In the genomic region with DNA sequence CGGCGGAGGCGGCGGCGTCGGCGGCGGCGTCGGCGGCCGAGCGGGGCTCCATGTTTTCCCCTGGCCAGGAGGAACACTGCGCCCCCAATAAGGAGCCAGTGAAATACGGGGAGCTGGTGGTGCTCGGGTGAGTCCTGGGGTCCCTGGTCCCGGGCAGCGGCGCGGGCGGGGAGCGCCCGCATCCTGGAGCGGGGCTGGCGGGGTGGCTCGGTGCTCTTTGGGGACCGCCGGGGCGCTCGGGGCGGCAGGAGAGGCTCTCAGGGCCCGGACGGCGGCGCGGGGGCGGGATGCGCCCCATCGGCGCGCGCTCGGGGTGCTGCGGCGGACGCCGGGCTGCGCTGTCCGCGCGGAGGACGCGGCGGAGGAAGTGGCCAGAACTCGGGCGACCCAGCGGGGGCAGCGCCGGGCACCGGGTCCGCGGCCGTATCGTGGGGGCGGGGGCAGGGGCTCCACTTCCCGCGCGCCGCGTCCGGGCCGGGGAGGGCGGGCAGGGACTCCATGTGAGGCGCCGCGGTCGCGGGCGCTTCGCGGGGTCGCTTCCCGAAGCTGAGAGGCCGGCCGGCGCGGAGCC, we compare ENCODE assay signal across 8 cellular contexts. TPM values are rescaled to one million over a fixed set of nuclear protein-coding genes. Genes with fewer than 3 reads are reported as not detected.
DNase-seq lines count a peak whose midpoint lies in the region; ATAC-seq, FAIRE-seq and TF ChIP-seq lines count a peak whose summit lies in the region.

No MANE protein-coding gene starts in this region.

- CTCF ChIA-PET in GM12878 (lab: Yijun Ruan, JAX), result no interaction called here

- H2AFZ ChIP-seq in OCI-LY3 (ENCODE audit: low read depth, low read length), result 0 out of 2 replicates have a peak overlapping the region, but pooled peaks have one; percentile 66
- H2AFZ ChIP-seq in GM12878 (ENCODE audit: control insufficient read depth, low read depth, low read length), result peak overlapping the region; percentile 39; the same call in 1 of the 2 replicates
- H2AFZ ChIP-seq in smooth muscle cell (ENCODE audit: low read depth), result peak overlapping the region; percentile 78

- RAD21 ChIA-PET in GM12878 (lab: Charles Lee; ENCODE audit: unreplicated experiment), result no interaction called here

- peak overlapping the region; percentile 45; the same call in 1 of the 2 replicates for H3K9ac ChIP-seq in OCI-LY3 (ENCODE audit: low read length)
- H3K9ac ChIP-seq in GM12878 (ENCODE audit: control insufficient read depth, insufficient read depth, low read length), result no peak overlapping the region
- H3K9ac ChIP-seq in smooth muscle cell (ENCODE audit: low read depth), result peak overlapping the region; percentile 49

- TF ChIP-seq EP300 in GM12878 (IDR thresholded peaks at IDR 0.05; ENCODE audit: borderline replicate concordance in 1 of 2, control insufficient read depth in 1 of 2, low read depth in 2 of 2, low read length in 2 of 2), result no peak

- H3K27ac ChIP-seq in OCI-LY3 (ENCODE audit: low read length), result no peak overlapping the region
- no peak overlapping the region for H3K27ac ChIP-seq in GM12878 (ENCODE audit: control insufficient read depth, insufficient read depth)
- peak overlapping the region; percentile 61 for H3K27ac ChIP-seq in smooth muscle cell (ENCODE audit: low read depth)

- TF ChIP-seq CTCF in OCI-LY3 (IDR thresholded peaks at IDR 0.05; ENCODE audit: low read depth, low read length), result no peak
- TF ChIP-seq CTCF in GM12878 (IDR thresholded peaks at IDR 0.05 in 2 of 3, conservative IDR thresholded peaks at IDR 0.05 in 1 of 3; ENCODE audit: control insufficient read depth in 2 of 3, extremely low read depth in 1 of 3, insufficient read depth in 1 of 3, low read depth in 3 of 3, low read length in 3 of 3), result no peak
- no peak for TF ChIP-seq CTCF in smooth muscle cell (IDR thresholded peaks at IDR 0.05; ENCODE audit: borderline replicate concordance, insufficient read depth, poor library complexity, severe bottlenecking)

- H3K4me3 ChIP-seq in OCI-LY3 (ENCODE audit: low read length), result peak overlapping the region; percentile 85
- peak overlapping the region; percentile 65 for H3K4me3 ChIP-seq in GM12878
- peak overlapping the region; percentile 88 for H3K4me3 ChIP-seq in smooth muscle cell

- FAIRE-seq in GM12878 (lab: Jason Lieb, UNC), result no peak

- H4K20me1 ChIP-seq in OCI-LY3 (ENCODE audit: insufficient read depth, low read length), result no peaks in the 10 kb centered on the region
- no peaks in the 10 kb centered on the region for H4K20me1 ChIP-seq in GM12878 (ENCODE audit: control insufficient read depth, insufficient read depth)
- H4K20me1 ChIP-seq in smooth muscle cell (ENCODE audit: low read depth), result peaks cover 12% of the 10 kb centered on the region

- no peaks in the 10 kb centered on the region for H3K9me3 ChIP-seq in OCI-LY3 (ENCODE audit: insufficient read depth, low read length)
- H3K9me3 ChIP-seq in GM12878 (replicated peaks; ENCODE audit: control insufficient read depth, insufficient read depth, low read length), result no peaks in the 10 kb centered on the region
- no peaks in the 10 kb centered on the region for H3K9me3 ChIP-seq in smooth muscle cell (replicated peaks; ENCODE audit: low read depth)

- H3K27me3 ChIP-seq in OCI-LY3 (ENCODE audit: low read depth, low read length) (peaks cover 67% of the 10 kb centered on the region), GM12878 (replicated peaks in 1 of 2; ENCODE audit: control insufficient read depth in 2 of 2, insufficient read depth in 2 of 2, low read length in 1 of 2) (peaks cover 4 to 20% of the 10 kb centered on the region in 2 experiments; a peak in 3 of 4 replicates), smooth muscle cell (ENCODE audit: low read depth) (no peaks in the 10 kb centered on the region)

- DNase-seq in D341Med (ENCODE audit: low spot score), result peak; percentile 55
- no peak for DNase-seq in GM12878 (ENCODE audit: low read depth, low spot score)
- DNase-seq in iPS-NIHi11 (ENCODE audit: low spot score), result peak; percentile 20
- DNase-seq in smooth muscle cell (lab: John Stamatoyannopoulos, UW; ENCODE audit: unreplicated experiment), result no peak
- no peak for DNase-seq in NCI-H1092 treated with DMSO at 0.1 percent for 48 hours (lab: John Stamatoyannopoulos, UW)
- DNase-seq in DMS153 (lab: John Stamatoyannopoulos, UW), result no peak

- in situ Hi-C loops in GM12878 (cut with MboI), result no loop called here

- no peak for TF ChIP-seq RAD21 in GM12878 (IDR thresholded peaks at IDR 0.05; ENCODE audit: insufficient read depth, low read depth, low read length)

- H3F3A ChIP-seq in smooth muscle cell (ENCODE audit: low read depth), result no peaks in the 10 kb centered on the region

- H3K79me2 ChIP-seq in OCI-LY3 (ENCODE audit: low read length) (no peaks in the 10 kb centered on the region), GM12878 (ENCODE audit: control insufficient read depth, insufficient read depth, low read length) (no peaks in the 10 kb centered on the region), smooth muscle cell (ENCODE audit: low read depth) (peaks cover 28% of the 10 kb centered on the region)

- 5% methylated on average over 32 of the region's 87 CpGs for WGBS in GM12878 (ENCODE audit: insufficient coverage, insufficient replicate concordance, low lambda C conversion rate, missing lambda C conversion rate)
- under 1% methylated on average over 35 of the region's 87 CpGs for WGBS in smooth muscle cell (ENCODE audit: low lambda C conversion rate)

- POLR2A ChIA-PET in GM12878 (lab: Charles Lee), result no interaction called here

- H3K36me3 ChIP-seq in OCI-LY3 (replicated peaks; ENCODE audit: low read depth, low read length), result no peaks in the 10 kb centered on the region
- H3K36me3 ChIP-seq in GM12878 (ENCODE audit: control insufficient read depth in 2 of 2, insufficient read depth in 2 of 2, low read length in 1 of 2), result no peaks in the 10 kb centered on the region
- H3K36me3 ChIP-seq in smooth muscle cell (ENCODE audit: low read depth), result no peaks in the 10 kb centered on the region

- peak; percentile 30 for ATAC-seq in GM21723 (IDR thresholded peaks at IDR 0.05; ENCODE audit: unreplicated experiment)
- ATAC-seq in GM12878, result peak; percentile 56

- intact Hi-C loops in GM12878 (cut with micrococcal nuclease; ENCODE audit: unreplicated experiment), result loop anchor here (10.0 kb wide), 1 partner anchor 924 kb away; the partner anchor contains the start of gene DLGAP5

- SMC1A ChIA-PET in GM12878 (lab: Charles Lee; ENCODE audit: uncharacterized antibody, unreplicated experiment), result no interaction called here

- no peaks in the 10 kb centered on the region for H3K4me1 ChIP-seq in OCI-LY3 (ENCODE audit: low read length)
- H3K4me1 ChIP-seq in GM12878 (ENCODE audit: control insufficient read depth, insufficient read depth, low read length), result peaks cover 4% of the 10 kb centered on the region; the same call in 1 of the 2 replicates
- peaks cover 34% of the 10 kb centered on the region for H3K4me1 ChIP-seq in smooth muscle cell (ENCODE audit: low read depth)

- no peak for TF ChIP-seq POLR2A in GM12878 (IDR thresholded peaks at IDR 0.05; ENCODE audit: low read depth, low read length)

- H3K4me2 ChIP-seq in OCI-LY3 (ENCODE audit: low read length), result peak overlapping the region; percentile 66
- H3K4me2 ChIP-seq in GM12878 (ENCODE audit: control insufficient read depth, insufficient read depth), result peak overlapping the region; percentile 55; the same call in 1 of the 2 replicates
- peak overlapping the region; percentile 87 for H3K4me2 ChIP-seq in smooth muscle cell

- no TSS peak for BruUV-seq in GM12878 (replicated peaks; lab: Mats Ljungman, UMichigan)

TF ChIP-seq in GM12878, 131 proteins besides CTCF, POLR2A, EP300 and RAD21:
- no peak for TF ChIP-seq RUNX3 (IDR thresholded peaks at IDR 0.05; ENCODE audit: low read length)
- TF ChIP-seq DPF2 (IDR thresholded peaks at IDR 0.05), result 0 out of 2 replicates have a peak, but pooled peaks have one; percentile 3
- no peak for TF ChIP-seq E2F4 (IDR thresholded peaks at IDR 0.05; ENCODE audit: low read depth, low read length)
- TF ChIP-seq NR2C1 (IDR thresholded peaks at IDR 0.05), result no peak
- TF ChIP-seq ZNF384 (IDR thresholded peaks at IDR 0.05; ENCODE audit: borderline replicate concordance, low read depth, low read length), result no peak
- TF ChIP-seq EGR1 (IDR thresholded peaks at IDR 0.05; ENCODE audit: borderline replicate concordance in 1 of 2, low read depth in 2 of 2, low read length in 2 of 2), result peak in 1 of 2 experiments; percentile 63; a peak in 1 of 3 replicates
- TF ChIP-seq SUZ12 (IDR thresholded peaks at IDR 0.05; ENCODE audit: unreplicated experiment), result peak; percentile 93
- TF ChIP-seq HDAC6 (IDR thresholded peaks at IDR 0.05; ENCODE audit: unreplicated experiment), result peak; percentile 76
- no peak for TF ChIP-seq SIN3A (IDR thresholded peaks at IDR 0.05; ENCODE audit: low read depth, low read length)

RNA-seq across cellular contexts. Expression of gene PELI2, which starts 0.5 kb away (rescaled TPM):
- total RNA-seq in GM12878 (2013; cell fraction: nucleolus; rRNA removed), result not detected in 2 replicates
- 0.06 and 0.16 TPM in 2 replicates for total RNA-seq in GM12878 (2014; rRNA removed)
- total RNA-seq in GM12878 (2014; rRNA removed; fragmentation: Illumina TruSeq; extraction: Trizol), result under 0.01 TPM in 1 of 2 replicates, not detected in the other
- total RNA-seq in GM12878 (2021), result 0.05 TPM in 2 replicates
- polyA plus RNA-seq in GM12878 (2011; ENCODE audit: low read depth), result not detected
- polyA plus RNA-seq in GM12878 (2011; rRNA removed), result 0.01 TPM in 2 replicates
- not detected in 2 replicates for polyA plus RNA-seq in GM12878 (2011; cell fraction: cytosol; rRNA removed)
- polyA plus RNA-seq in GM12878 (2011; cell fraction: nucleus; rRNA removed), result 0.03 TPM in 1 of 2 replicates, not detected in the other
- polyA plus RNA-seq in GM12878 (2012), result 0.03 TPM in 2 replicates
- polyA plus RNA-seq in GM12878 (2014; fragmentation: Illumina TruSeq; extraction: Trizol), result 0.01 TPM in 1 of 2 replicates, not detected in the other
- under 1 TPM in 1 of 2 experiments, not detected in 1; 0.10 TPM for polyA plus RNA-seq in GM12878 (2014; fragmentation: Nextera tagmentation; extraction: Ambion mirVana)
- polyA plus RNA-seq in GM12878 (2014; rRNA removed), result 0.01 and 0.24 TPM in 2 replicates
- polyA plus RNA-seq in GM12878 (2016; fragmentation: Nextera tagmentation; extraction: Ambion mirVana), result not detected
- polyA minus RNA-seq in GM12878 (2011; rRNA and poly(A)+ RNA removed), result 0.15 TPM in 1 of 2 replicates, not detected in the other
- not detected in 2 replicates for polyA minus RNA-seq in GM12878 (2011; cell fraction: cytosol; rRNA and poly(A)+ RNA removed)
- polyA minus RNA-seq in GM12878 (2011; cell fraction: nucleus; rRNA and poly(A)+ RNA removed), result 0.10 TPM in 1 of 2 replicates, not detected in the other
- 9.1 and 12.6 TPM in 2 replicates for total RNA-seq in smooth muscle cell
- polyA plus RNA-seq in smooth muscle cell, result 3.3 and 4.6 TPM in 2 replicates

Comparison
In these comparisons a context has a peak if more than half of its experiments do, and no peak if none do; other contexts are left out.
1. DNase-seq: peak in D341Med (single experiment) and iPS-NIHi11 (single experiment); none in GM12878 (single experiment), smooth muscle cell (single experiment), NCI-H1092 treated with DMSO at 0.1 percent for 48 hours (single experiment) and DMS153 (single experiment).
2. Peak in every context shown above with its lines, with median percentiles within 50 percentile points of each other: H2AFZ ChIP-seq, H3K4me2 ChIP-seq and H3K4me3 ChIP-seq.